20 cellular contexts compared by ENCODE assay signal in genomic region chr14:61187642-61187905, GRCh38.
DNase-seq lines count a peak whose midpoint lies in the region; ATAC-seq, FAIRE-seq and TF ChIP-seq lines count a peak whose summit lies in the region.
"Had no signal": no experiment of that assay in that cellular context is flagged by ENCODE, and none has a peak within 500 bp of the region (broad histone marks: within the 10 kb centered on the region; RNA-seq: fewer than 3 reads in every experiment).

No MANE protein-coding gene starts in this region.

- H3K27ac ChIP-seq in K562 (ENCODE audit: extremely low read depth, low read depth, low read length) (no peak overlapping the region), subcutaneous abdominal adipose tissue (ENCODE audit: low read depth, low read length) (peak overlapping the region; percentile 44), upper lobe of right lung (no peak overlapping the region)
- H3K27ac ChIP-seq: BLaER1 treated with 17β-estradiol and CSF1 and Interleukin-3, amounts not matched to agents 10 nM and 100 nM had no signal

- TF ChIP-seq EP300 in K562 (IDR thresholded peaks at IDR 0.05; ENCODE audit: low read length): no peak

- no peak for TF ChIP-seq RAD21 in K562 (CRISPR knock-in tag; conservative IDR thresholded peaks at IDR 0.05 in 1 of 2, IDR thresholded peaks at IDR 0.05 in 1 of 2)

- in situ Hi-C loops in K562 (cut with MboI): no loop called here

- H3K79me2 ChIP-seq in K562 (ENCODE audit: control insufficient read depth, insufficient read depth, low read length): no peaks in the 10 kb centered on the region

- H3K9me3 ChIP-seq in K562 (replicated peaks; ENCODE audit: control insufficient read depth, insufficient read depth, low read depth, low read length): no peaks in the 10 kb centered on the region
- H3K9me3 ChIP-seq in subcutaneous abdominal adipose tissue (ENCODE audit: control insufficient read depth in 5 of 5, low read length in 5 of 5): no peaks in the 10 kb centered on the region
- no peaks in the 10 kb centered on the region for H3K9me3 ChIP-seq in upper lobe of right lung
- H3K9me3 ChIP-seq: BLaER1 treated with 17β-estradiol and CSF1 and Interleukin-3, amounts not matched to agents 10 nM and 100 nM had no signal

- intact Hi-C loops in K562 (cut with micrococcal nuclease) (loop anchor here (10.0 kb wide), 1 partner anchor 153 kb away; no protein-coding TSS in a partner anchor), upper lobe of right lung (cut with DNase I) (no loop called here)

- no peak for DNase-seq in HFFc6
- no peak for DNase-seq in K562 (ENCODE audit: extremely low read depth in 1 of 4, low spot score in 3 of 4)
- DNase-seq in upper lobe of right lung: no peak
- DNase-seq in stimulated activated naive CD8-positive, alpha-beta T cell treated with anti-CD3 and anti-CD28 coated beads, Interleukin-15, Interleukin-2, amounts not matched to agents 100 U/mL and 50 U/mL, for 24 hours: no peak
- DNase-seq: Calu3; HCEC 1CT; NCI-H1092 treated with DMSO at 0.1 percent for 48 hours; NCI-H2081; NCI-H2171 treated with DMSO at 0.1 percent for 48 hours; NCI-H510A; NCI-H748 treated with DMSO at 0.1 percent for 48 hours; NK-92 treated with Interleukin-12 subunit alpha and Interleukin-12 subunit beta, amount 100 ng/mL, for 24 hours had no signal

- H3K9me3 Mint-ChIP-seq in HFFc6 (no peaks in the 10 kb centered on the region), nephron (no peaks in the 10 kb centered on the region)
- H3K9me3 Mint-ChIP-seq: CD8-positive, alpha-beta T cell had no signal

- no peak overlapping the region for H3K4me2 ChIP-seq in K562 (ENCODE audit: insufficient read depth, low read length)
- H3K4me2 ChIP-seq: BLaER1 treated with 17β-estradiol and CSF1 and Interleukin-3, amounts not matched to agents 10 nM and 100 nM had no signal

- no peaks in the 10 kb centered on the region; the same call in 1 of the 2 replicates for H4K20me1 ChIP-seq in K562 (replicated peaks; ENCODE audit: control insufficient read depth, insufficient read depth, low read length)
- H4K20me1 ChIP-seq: BLaER1 treated with 17β-estradiol and CSF1 and Interleukin-3, amounts not matched to agents 10 nM and 100 nM had no signal

- no peak for TF ChIP-seq CTCF in HFFc6 (IDR thresholded peaks at IDR 0.05)
- no peak for TF ChIP-seq CTCF in K562 (IDR thresholded peaks at IDR 0.05 in 2 of 3, conservative IDR thresholded peaks at IDR 0.05 in 1 of 3; ENCODE audit: insufficient read depth in 2 of 3, low read depth in 1 of 3, low read length in 3 of 3)
- TF ChIP-seq CTCF in nephron (IDR thresholded peaks at IDR 0.05; ENCODE audit: unreplicated experiment in 3 of 3): no peak
- no peak for TF ChIP-seq CTCF in upper lobe of right lung (IDR thresholded peaks at IDR 0.05)

- H3K27me3 Mint-ChIP-seq in HFFc6 (ENCODE audit: insufficient read depth) (no peaks in the 10 kb centered on the region; the same call in 1 of the 2 replicates), nephron (ENCODE audit: low read depth) (no peaks in the 10 kb centered on the region)

- H2AFZ ChIP-seq in K562 (ENCODE audit: low read depth, low read length): no peak overlapping the region

- BruUV-seq in K562 (replicated peaks; lab: Mats Ljungman, UMichigan): no TSS peak

- H3K4me1 ChIP-seq in K562 (replicated peaks in 1 of 2; ENCODE audit: control insufficient read depth in 2 of 2, insufficient read depth in 2 of 2, low read length in 2 of 2) (peaks cover 0 to 9% of the 10 kb centered on the region in 2 experiments; a peak in 2 of 5 replicates), subcutaneous abdominal adipose tissue (ENCODE audit: control insufficient read depth in 5 of 5, insufficient read depth in 5 of 5, low read length in 5 of 5) (peaks cover 2 to 41% (median 20%) of the 10 kb centered on the region in 5 donors), upper lobe of right lung (peaks cover 5% of the 10 kb centered on the region)
- H3K4me1 ChIP-seq: BLaER1 treated with 17β-estradiol and CSF1 and Interleukin-3, amounts not matched to agents 10 nM and 100 nM had no signal

- no peak for FAIRE-seq in K562 (lab: Jason Lieb, UNC)
- FAIRE-seq: GM12891, GM18507, RCC 7860 had no signal

- H3K27ac Mint-ChIP-seq in HFFc6 (no peak overlapping the region), nephron (peak overlapping the region; percentile 42 to 79 (median 69))
- H3K27ac Mint-ChIP-seq: CD8-positive, alpha-beta T cell had no signal

- no peak overlapping the region for H3K4me3 ChIP-seq in K562
- peak overlapping the region in 1 of 5 donors; percentile 67 for H3K4me3 ChIP-seq in subcutaneous abdominal adipose tissue (ENCODE audit: low read depth in 1 of 5, low read length in 5 of 5)
- no peak overlapping the region for H3K4me3 ChIP-seq in upper lobe of right lung
- H3K4me3 ChIP-seq: BLaER1 treated with 17β-estradiol and CSF1 and Interleukin-3, amounts not matched to agents 10 nM and 100 nM had no signal

- no peak for ATAC-seq in K562
- ATAC-seq in upper lobe of right lung: no peak
- ATAC-seq in stimulated activated naive CD8-positive, alpha-beta T cell treated with anti-CD3 and anti-CD28 coated beads, Interleukin-15, Interleukin-2, amounts not matched to agents 100 U/mL and 50 U/mL, for 24 hours: no peak
- ATAC-seq in GM19324 (IDR thresholded peaks at IDR 0.05; ENCODE audit: low FRiP score, unreplicated experiment): no peak
- ATAC-seq: CD8-positive, alpha-beta T cell had no signal

- H3K9ac ChIP-seq in K562 (ENCODE audit: insufficient read depth in 1 of 2, low read depth in 2 of 2, low read length in 2 of 2): no peak overlapping the region
- peak overlapping the region in 1 of 5 donors; percentile 27 for H3K9ac ChIP-seq in subcutaneous abdominal adipose tissue (ENCODE audit: low read length in 5 of 5)
- H3K9ac ChIP-seq: BLaER1 treated with 17β-estradiol and CSF1 and Interleukin-3, amounts not matched to agents 10 nM and 100 nM had no signal

- H3K4me1 Mint-ChIP-seq in HFFc6 (ENCODE audit: low read depth): peaks cover 80% of the 10 kb centered on the region
- H3K4me1 Mint-ChIP-seq in nephron: peaks cover 76% of the 10 kb centered on the region

- 10% methylated on average over 5 of the region's 5 CpGs for WGBS in K562 (ENCODE audit: insufficient coverage, low coverage, missing lambda C conversion rate)

- H3K36me3 ChIP-seq in K562 (ENCODE audit: control insufficient read depth, insufficient read depth, low read length) (no peaks in the 10 kb centered on the region), subcutaneous abdominal adipose tissue (ENCODE audit: control insufficient read depth in 5 of 5, insufficient read depth in 5 of 5, low read length in 5 of 5) (no peaks in the 10 kb centered on the region), upper lobe of right lung (no peaks in the 10 kb centered on the region)
- H3K36me3 ChIP-seq: BLaER1 treated with 17β-estradiol and CSF1 and Interleukin-3, amounts not matched to agents 10 nM and 100 nM had no signal

- H3K36me3 Mint-ChIP-seq in HFFc6 (ENCODE audit: low read depth) (no peaks in the 10 kb centered on the region), nephron (ENCODE audit: low read depth) (no peaks in the 10 kb centered on the region)
- H3K36me3 Mint-ChIP-seq: CD8-positive, alpha-beta T cell had no signal

- peak overlapping the region; percentile 86; the same call in 1 of the 2 replicates for H3K4me3 Mint-ChIP-seq in HFFc6
- H3K4me3 Mint-ChIP-seq in nephron: peak overlapping the region in 2 of 3 experiments; percentile 37 to 40
- H3K4me3 Mint-ChIP-seq: CD8-positive, alpha-beta T cell had no signal

- CTCF ChIA-PET in K562 (lab: Yijun Ruan, JAX; ENCODE audit: low intra/inter-chr PET ratio): no interaction called here

- peaks cover 13 to 20% of the 10 kb centered on the region in 2 experiments; a peak in 4 of 5 replicates for H3K27me3 ChIP-seq in K562 (ENCODE audit: control insufficient read depth in 2 of 2, insufficient read depth in 2 of 2, low read length in 2 of 2)
- peaks cover 0 to 4% (median 0%) of the 10 kb centered on the region in 5 donors for H3K27me3 ChIP-seq in subcutaneous abdominal adipose tissue (ENCODE audit: control insufficient read depth in 5 of 5, insufficient read depth in 4 of 5, low read length in 5 of 5)
- H3K27me3 ChIP-seq in upper lobe of right lung: peaks cover 4% of the 10 kb centered on the region
- H3K27me3 ChIP-seq: BLaER1 treated with 17β-estradiol and CSF1 and Interleukin-3, amounts not matched to agents 10 nM and 100 nM had no signal

- TF ChIP-seq POLR2A in K562 (conservative IDR thresholded peaks at IDR 0.05): no peak

- H3K9me1 ChIP-seq in K562 (ENCODE audit: control insufficient read depth, insufficient read depth, low read length): no peaks in the 10 kb centered on the region

- POLR2A ChIA-PET in K562 (lab: Yijun Ruan, JAX): no interaction called here

TF ChIP-seq in K562, 482 proteins besides CTCF, POLR2A, EP300 and RAD21 (continues in another document):
- TF ChIP-seq E2F4 (CRISPR knock-in tag; IDR thresholded peaks at IDR 0.05; ENCODE audit: low read depth): no peak
- TF ChIP-seq NFE2L1 (tag; IDR thresholded peaks at IDR 0.05; ENCODE audit: borderline replicate concordance, low read depth): no peak
- peak; percentile 31; the same call in 1 of the 2 replicates for TF ChIP-seq MAFK (IDR thresholded peaks at IDR 0.05; ENCODE audit: low read length)
- peak; percentile 30; the same call in 1 of the 2 replicates for TF ChIP-seq MAFF (IDR thresholded peaks at IDR 0.05; ENCODE audit: low read length)
- TF ChIP-seq ZNF184 (CRISPR knock-in tag; IDR thresholded peaks at IDR 0.05): no peak
- peak; percentile 33; the same call in 1 of the 2 replicates for TF ChIP-seq C11orf30 (IDR thresholded peaks at IDR 0.05; ENCODE audit: low read depth)
- no peak for TF ChIP-seq EWSR1 (IDR thresholded peaks at IDR 0.05; ENCODE audit: borderline replicate concordance, low read depth, partially characterized antibody)
- no peak for TF ChIP-seq ZNF212 (CRISPR knock-in tag; IDR thresholded peaks at IDR 0.05)
- TF ChIP-seq SPI1 (IDR thresholded peaks at IDR 0.05; ENCODE audit: borderline replicate concordance, low read depth, low read length): no peak
- TF ChIP-seq KDM2B (CRISPR knock-in tag; IDR thresholded peaks at IDR 0.05): no peak
